ENCODE assay signal across 8 cellular contexts in the genomic region with DNA sequence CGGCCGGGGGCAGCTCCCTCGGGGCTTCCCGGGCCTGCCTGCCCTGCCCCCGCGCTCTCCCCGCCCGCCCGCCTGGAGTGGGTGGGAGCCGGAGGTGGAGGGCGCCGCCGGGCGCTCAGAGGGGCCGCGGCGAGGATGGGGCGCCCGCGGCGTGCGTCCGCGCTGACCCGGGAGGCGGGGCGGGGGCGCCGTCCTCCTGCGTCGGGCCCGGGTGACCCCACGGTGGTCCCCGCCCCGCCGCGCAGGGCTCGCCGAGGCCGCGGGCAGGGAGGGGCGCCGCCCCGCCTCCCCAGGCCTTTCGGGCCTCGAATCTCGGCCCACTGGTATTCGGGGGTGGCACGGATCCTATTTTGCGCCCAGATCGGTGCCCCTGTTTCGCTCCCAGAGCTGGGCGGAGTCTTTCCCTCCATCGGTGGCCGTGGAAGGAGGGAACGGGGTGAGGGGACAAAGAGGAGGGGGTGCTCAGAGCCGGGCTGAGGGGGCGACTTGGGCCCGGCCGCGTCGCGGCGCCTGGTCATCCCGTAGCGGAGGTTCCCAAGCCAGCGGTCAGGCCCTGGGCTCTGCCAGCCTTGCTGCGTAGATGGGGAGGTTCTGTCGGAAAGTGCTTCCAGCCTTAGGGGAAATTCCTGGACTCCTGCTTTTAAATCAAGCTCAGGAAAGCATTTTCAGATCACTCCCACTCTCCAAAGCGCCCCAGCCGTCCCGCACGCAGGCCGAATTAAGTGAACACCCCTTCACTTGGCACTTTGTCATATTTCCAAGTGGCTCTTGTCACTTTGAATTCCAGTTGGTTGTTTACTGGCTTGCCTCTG. TPM values are rescaled to one million over a fixed set of nuclear protein-coding genes. Genes with fewer than 3 reads are reported as not detected.
DNase-seq lines count a peak whose midpoint lies in the region; ATAC-seq and TF ChIP-seq lines count a peak whose summit lies in the region.

No MANE protein-coding gene starts in this region.

- TF ChIP-seq CTCF in Calu3 (IDR thresholded peaks at IDR 0.05; ENCODE audit: unreplicated experiment) (no peak), endothelial cell (IDR thresholded peaks at IDR 0.05; ENCODE audit: unreplicated experiment) (no peak)

- WGBS in mesenchymal stem cell = 3% methylated on average over 41 of the region's 74 CpGs

- peak overlapping the region; percentile 96 for H2BK15ac ChIP-seq in mesenchymal stem cell (ENCODE audit: low read depth, poor library complexity, severe bottlenecking)

- H3K36me3 Mint-ChIP-seq in Calu3 (ENCODE audit: insufficient read depth, unreplicated experiment) = peaks cover 41% of the 10 kb centered on the region
- peaks cover 4% of the 10 kb centered on the region for H3K36me3 Mint-ChIP-seq in endothelial cell (ENCODE audit: low read depth, unreplicated experiment)

- H3K27me3 Mint-ChIP-seq in Calu3 (ENCODE audit: unreplicated experiment) = no peaks in the 10 kb centered on the region
- H3K27me3 Mint-ChIP-seq in endothelial cell (ENCODE audit: unreplicated experiment) = peaks cover 5% of the 10 kb centered on the region

- BruUV-seq in Calu3 (replicated peaks; lab: Mats Ljungman, UMichigan) = no TSS peak

- H3K4me1 ChIP-seq in mesenchymal stem cell (ENCODE audit: control insufficient read depth, insufficient read depth, low read depth, low read length) = peaks cover 6% of the 10 kb centered on the region
- H3K4me1 ChIP-seq in subcutaneous abdominal adipose tissue (ENCODE audit: control insufficient read depth in 5 of 5, insufficient read depth in 5 of 5, low read length in 5 of 5) = peaks cover 2 to 23% (median 14%) of the 10 kb centered on the region in 5 donors

- peak overlapping the region in 1 of 2 experiments; percentile 84 for H3K4ac ChIP-seq in mesenchymal stem cell (ENCODE audit: low read depth in 1 of 2, low read length in 2 of 2)

- H4K8ac ChIP-seq in mesenchymal stem cell (ENCODE audit: low read length) = peak overlapping the region; percentile 47

- H3K9me3 ChIP-seq in mesenchymal stem cell (ENCODE audit: control insufficient read depth, low read length) (no peaks in the 10 kb centered on the region), subcutaneous abdominal adipose tissue (ENCODE audit: control insufficient read depth in 5 of 5, low read length in 5 of 5) (no peaks in the 10 kb centered on the region)

- CTCF ChIA-PET in Calu3 (lab: Charles Lee) = interaction anchor here (0.5 kb wide), 1 partner anchor 262 kb away, joined by 4 read pairs; no protein-coding TSS in a partner anchor

- H2AK5ac ChIP-seq in mesenchymal stem cell (ENCODE audit: low read length, severe bottlenecking) = no peak overlapping the region

- H3K36me3 ChIP-seq in mesenchymal stem cell (ENCODE audit: control insufficient read depth in 1 of 2, insufficient read depth in 2 of 2, low read depth in 1 of 2, low read length in 2 of 2) = no peaks in the 10 kb centered on the region
- H3K36me3 ChIP-seq in subcutaneous abdominal adipose tissue (ENCODE audit: control insufficient read depth in 5 of 5, insufficient read depth in 5 of 5, low read length in 5 of 5) = no peaks in the 10 kb centered on the region

- no peak overlapping the region for H2BK5ac ChIP-seq in mesenchymal stem cell (ENCODE audit: low read depth, low read length, poor library complexity, severe bottlenecking)

- peak overlapping the region; percentile 36 for H3K27ac ChIP-seq in mesenchymal stem cell (ENCODE audit: low read length, poor library complexity, severe bottlenecking)
- peak overlapping the region; percentile 84 for H3K27ac ChIP-seq in subcutaneous abdominal adipose tissue (ENCODE audit: low read depth, low read length)

- H4K91ac ChIP-seq in mesenchymal stem cell (ENCODE audit: low read length) = peak overlapping the region; percentile 34

- H3K4me3 Mint-ChIP-seq in Calu3 (ENCODE audit: low read depth, unreplicated experiment) (peak overlapping the region; percentile 88), endothelial cell (ENCODE audit: unreplicated experiment) (peak overlapping the region; percentile 90)

- H2BK120ac ChIP-seq in mesenchymal stem cell (ENCODE audit: low read depth, low read length) = peak overlapping the region; percentile 79

- H2AFZ ChIP-seq in mesenchymal stem cell (ENCODE audit: low read depth, low read length) = peak overlapping the region; percentile 91

- H3K18ac ChIP-seq in mesenchymal stem cell (ENCODE audit: low read depth in 1 of 2, low read length in 2 of 2) = peak overlapping the region; percentile 29 to 62

- peaks cover 13% of the 10 kb centered on the region for H3K79me1 ChIP-seq in mesenchymal stem cell (replicated peaks; ENCODE audit: low read length, poor library complexity, severe bottlenecking)

- H3K9me3 Mint-ChIP-seq in Calu3 (ENCODE audit: low read depth, unreplicated experiment) = no peaks in the 10 kb centered on the region
- no peaks in the 10 kb centered on the region for H3K9me3 Mint-ChIP-seq in endothelial cell (ENCODE audit: unreplicated experiment)

- DNase-seq in Calu3 (peak; percentile 51), endothelial cell (ENCODE audit: low spot score) (peak; percentile 44), mesenchymal stem cell (peak; percentile 50)
- DNase-seq in stimulated activated CD4-positive, alpha-beta T cell treated with anti-CD3 and anti-CD28 coated beads, Interleukin-12 subunit alpha, Interleukin-12 subunit beta, amount 100 ng/mL, for 4 hours = no peak

- peak overlapping the region in 1 of 2 experiments; percentile 11 for H3K14ac ChIP-seq in mesenchymal stem cell (ENCODE audit: low read length in 2 of 2)

- H3K4me3 ChIP-seq in mesenchymal stem cell (ENCODE audit: insufficient read depth in 1 of 2, low read depth in 1 of 2, low read length in 2 of 2) (peak overlapping the region; percentile 85 to 93), subcutaneous abdominal adipose tissue (ENCODE audit: low read depth in 1 of 5, low read length in 5 of 5) (peak overlapping the region; percentile 72 to 85 (median 82))

- peak; percentile 49 for ATAC-seq in GM19372 (IDR thresholded peaks at IDR 0.05; ENCODE audit: low read depth, unreplicated experiment)
- peak; percentile 57 for ATAC-seq in HG03354 (IDR thresholded peaks at IDR 0.05; ENCODE audit: poor library complexity, severe bottlenecking, unreplicated experiment)
- ATAC-seq in SK-N-SH treated with all-trans-retinoic acid at 6 μM for 48 hours = peak; percentile 69

- peak overlapping the region; percentile 75 for H3K4me2 ChIP-seq in mesenchymal stem cell (ENCODE audit: low read length, poor library complexity, severe bottlenecking)

- peak overlapping the region; percentile 37 for H3K27ac Mint-ChIP-seq in Calu3 (ENCODE audit: unreplicated experiment)
- no peak overlapping the region for H3K27ac Mint-ChIP-seq in endothelial cell (ENCODE audit: unreplicated experiment)

- H3K9ac ChIP-seq in mesenchymal stem cell (ENCODE audit: low read length) (peak overlapping the region; percentile 97), subcutaneous abdominal adipose tissue (ENCODE audit: low read length in 5 of 5) (peak overlapping the region; percentile 68 to 91 (median 88))

- H2BK12ac ChIP-seq in mesenchymal stem cell (ENCODE audit: low read length in 2 of 2) = no peak overlapping the region

- intact Hi-C loops in Calu3 (cut with micrococcal nuclease; ENCODE audit: unreplicated experiment) = loop anchor here (2.0 kb wide), 1 partner anchor 18 kb away; a partner anchor contains a TSS

- H3K23ac ChIP-seq in mesenchymal stem cell (ENCODE audit: low read length in 2 of 2) = no peak overlapping the region

- H3K4me1 Mint-ChIP-seq in Calu3 (ENCODE audit: low read depth, unreplicated experiment) = peaks cover 53% of the 10 kb centered on the region
- H3K4me1 Mint-ChIP-seq in endothelial cell (ENCODE audit: unreplicated experiment) = peaks cover 14% of the 10 kb centered on the region

- no peaks in the 10 kb centered on the region for H3K27me3 ChIP-seq in mesenchymal stem cell (ENCODE audit: control insufficient read depth in 1 of 2, insufficient read depth in 1 of 2, low read length in 2 of 2)
- no peaks in the 10 kb centered on the region for H3K27me3 ChIP-seq in subcutaneous abdominal adipose tissue (ENCODE audit: control insufficient read depth in 5 of 5, insufficient read depth in 4 of 5, low read length in 5 of 5)

TF ChIP-seq in SK-N-SH treated with all-trans-retinoic acid at 6 μM for 48 hours, 23 proteins besides CTCF, POLR2A, EP300 and RAD21 (continues in another document):
- TF ChIP-seq PPARA (CRISPR knock-in tag; IDR thresholded peaks at IDR 0.05; ENCODE audit: borderline replicate concordance) (no peak), ZFP30 (CRISPR knock-in tag; IDR thresholded peaks at IDR 0.05) (no peak; the same call in 1 of the 2 replicates), BACH2 (CRISPR knock-in tag; IDR thresholded peaks at IDR 0.05; ENCODE audit: borderline replicate concordance) (no peak), TOX (CRISPR knock-in tag; IDR thresholded peaks at IDR 0.05; ENCODE audit: borderline replicate concordance) (no peak), OSR1 (CRISPR knock-in tag; IDR thresholded peaks at IDR 0.05) (no peak), ESRRG (CRISPR knock-in tag; IDR thresholded peaks at IDR 0.05) (no peak)
- TF ChIP-seq, protein P1, sequence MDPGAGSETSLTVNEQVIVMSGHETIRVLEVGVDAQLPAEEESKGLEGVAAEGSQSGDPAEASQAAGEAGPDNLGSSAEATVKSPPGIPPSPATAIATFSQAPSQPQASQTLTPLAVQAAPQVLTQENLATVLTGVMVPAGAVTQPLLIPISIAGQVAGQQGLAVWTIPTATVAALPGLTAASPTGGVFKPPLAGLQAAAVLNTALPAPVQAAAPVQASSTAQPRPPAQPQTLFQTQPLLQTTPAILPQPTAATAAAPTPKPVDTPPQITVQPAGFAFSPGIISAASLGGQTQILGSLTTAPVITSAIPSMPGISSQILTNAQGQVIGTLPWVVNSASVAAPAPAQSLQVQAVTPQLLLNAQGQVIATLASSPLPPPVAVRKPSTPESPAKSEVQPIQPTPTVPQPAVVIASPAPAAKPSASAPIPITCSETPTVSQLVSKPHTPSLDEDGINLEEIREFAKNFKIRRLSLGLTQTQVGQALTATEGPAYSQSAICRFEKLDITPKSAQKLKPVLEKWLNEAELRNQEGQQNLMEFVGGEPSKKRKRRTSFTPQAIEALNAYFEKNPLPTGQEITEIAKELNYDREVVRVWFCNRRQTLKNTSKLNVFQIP (CRISPR knock-in tag; IDR thresholded peaks at IDR 0.05; ENCODE audit: borderline replicate concordance, low read depth) = no peak

RNA-seq across cellular contexts. Expression of a gene that starts 0.5 kb away (rescaled TPM):
- 58.4 and 72.2 TPM in 2 replicates for total RNA-seq in Calu3 (2022)
- total RNA-seq in endothelial cell (ENCODE audit: unreplicated experiment) = 13.9 TPM
- 0.95 TPM for polyA plus RNA-seq in mesenchymal stem cell (2013, experiment 1 of 2)
- polyA plus RNA-seq in mesenchymal stem cell (2013, experiment 2 of 2) = 1.1 TPM

RNA-seq across cellular contexts. Expression of a gene that starts 17.9 kb away (rescaled TPM):
- 38.7 and 45.8 TPM in 2 replicates for total RNA-seq in Calu3 (2022)
- total RNA-seq in endothelial cell (ENCODE audit: unreplicated experiment) = 23.1 TPM
- 54.0 TPM for polyA plus RNA-seq in mesenchymal stem cell (2013, experiment 1 of 2)
- 60.0 TPM for polyA plus RNA-seq in mesenchymal stem cell (2013, experiment 2 of 2)
